ENCODE assay signal across 8 cellular contexts in the genomic region with DNA sequence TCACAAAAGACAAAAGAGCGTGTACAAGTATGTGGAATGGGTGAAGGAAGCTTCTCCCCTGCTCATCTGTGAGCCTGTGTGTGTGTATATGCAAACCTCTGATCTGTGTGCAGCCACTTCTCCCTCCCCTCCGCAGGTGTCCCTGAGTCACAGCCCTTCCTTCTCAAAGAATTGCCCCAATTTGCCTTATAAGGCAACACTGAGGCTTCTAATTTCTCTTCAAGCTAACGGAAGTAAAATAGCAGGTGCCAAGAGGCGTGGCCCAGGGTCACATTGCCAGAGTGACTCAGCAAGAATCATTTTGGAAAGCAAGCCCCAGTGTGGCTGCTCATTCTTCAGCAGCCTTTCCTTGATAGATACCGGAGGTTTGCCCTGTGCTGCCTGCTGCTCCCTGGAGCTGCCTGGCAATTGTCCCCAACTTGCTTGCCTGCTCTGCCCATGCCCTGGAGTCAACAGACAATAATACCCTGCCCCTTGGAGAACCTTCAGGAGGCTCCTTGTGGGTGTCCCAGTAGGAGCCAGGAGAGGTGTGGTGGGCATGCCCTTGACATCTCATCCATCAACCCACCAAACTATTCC. TPM values are rescaled to one million over a fixed set of nuclear protein-coding genes. Genes with fewer than 3 reads are reported as not detected.
DNase-seq lines count a peak whose midpoint lies in the region; ATAC-seq and TF ChIP-seq lines count a peak whose summit lies in the region.

No MANE protein-coding gene starts in this region.

- WGBS in smooth muscle cell (ENCODE audit: low lambda C conversion rate) = 77% methylated on average over 5 of the region's 5 CpGs

- H3K4me1 Mint-ChIP-seq in T-cell = peaks cover 33 to 41% (median 36%) of the 10 kb centered on the region in 3 donors

- POLR2A ChIA-PET in T-cell (lab: Charles Lee) = interaction anchor here (0.6 to 1.1 kb wide), 3 partner anchors 78 to 174 kb away, joined by 3 read pairs; a partner anchor contains a TSS

- H3K27me3 Mint-ChIP-seq in T-cell = no peaks in the 10 kb centered on the region

- in situ Hi-C loops in GM13976 (cut with MboI; ENCODE audit: low sequenced_read_pairs, unreplicated experiment) = loop anchor here (25.0 kb wide), 1 partner anchor 171 kb away; a partner anchor contains a TSS

- H3K4me1 ChIP-seq in ascending aorta (peaks cover 3 to 12% of the 10 kb centered on the region in 2 donors), smooth muscle cell (ENCODE audit: low read depth) (no peaks in the 10 kb centered on the region)

- H3K27me3 ChIP-seq in ascending aorta (no peaks in the 10 kb centered on the region), smooth muscle cell (ENCODE audit: low read depth) (no peaks in the 10 kb centered on the region)

- no peaks in the 10 kb centered on the region for H3K79me2 ChIP-seq in smooth muscle cell (ENCODE audit: low read depth)

- DNase-seq in GM13976 (ENCODE audit: low spot score) (peak; percentile 73), MV-4-11 (lab: John Stamatoyannopoulos, UW) (peak; percentile 98), T-cell (peak; percentile 68 to 87 (median 82)), ascending aorta (ENCODE audit: low spot score in 2 of 2) (peak; percentile 50 to 90), kidney glomerular epithelial cell (lab: John Stamatoyannopoulos, UW) (peak; percentile 30), smooth muscle cell (lab: John Stamatoyannopoulos, UW; ENCODE audit: unreplicated experiment) (no peak)
- DNase-seq in stimulated activated CD8-positive, alpha-beta memory T cell treated with anti-CD3 and anti-CD28 coated beads, Interleukin-15, amount 100 ng/mL, for 24 hours (ENCODE audit: low read depth) = peak; percentile 37

- H3K27ac Mint-ChIP-seq in T-cell = peak overlapping the region; percentile 94 to 95

- H3K4me3 Mint-ChIP-seq in T-cell = peak overlapping the region in 2 of 3 donors; percentile 11 to 63

- H3K4me2 ChIP-seq in smooth muscle cell = no peak overlapping the region

- no peak overlapping the region for H2AFZ ChIP-seq in smooth muscle cell (ENCODE audit: low read depth)

- H3K36me3 ChIP-seq in ascending aorta (no peaks in the 10 kb centered on the region), smooth muscle cell (ENCODE audit: low read depth) (no peaks in the 10 kb centered on the region)

- TF ChIP-seq CTCF in GM13976 (IDR thresholded peaks at IDR 0.05; ENCODE audit: borderline replicate concordance, control extremely low read depth, extremely low read depth, insufficient read depth, missing control alignments) = no peak
- TF ChIP-seq CTCF in ascending aorta (IDR thresholded peaks at IDR 0.05) = no peak
- no peak for TF ChIP-seq CTCF in smooth muscle cell (IDR thresholded peaks at IDR 0.05; ENCODE audit: borderline replicate concordance, insufficient read depth, poor library complexity, severe bottlenecking)

- no peaks in the 10 kb centered on the region for H3K9me3 ChIP-seq in ascending aorta
- H3K9me3 ChIP-seq in smooth muscle cell (replicated peaks; ENCODE audit: low read depth) = no peaks in the 10 kb centered on the region

- CTCF ChIA-PET in T-cell (lab: Charles Lee) = interaction anchor here (0.5 to 2.4 kb wide), 27 partner anchors 17 to 445 kb away, joined by 3 to 18 read pairs (median 4); a partner anchor contains a TSS

- H3K9me3 Mint-ChIP-seq in T-cell = no peaks in the 10 kb centered on the region

- H3K27ac ChIP-seq in ascending aorta (peak overlapping the region; percentile 35 to 51), smooth muscle cell (ENCODE audit: low read depth) (no peak overlapping the region)

- no peaks in the 10 kb centered on the region for H3F3A ChIP-seq in smooth muscle cell (ENCODE audit: low read depth)

- H3K4me3 ChIP-seq in ascending aorta = no peak overlapping the region
- H3K4me3 ChIP-seq in smooth muscle cell = no peak overlapping the region

- intact Hi-C loops in ascending aorta (cut with DNase I) = loop anchor here (2.0 to 5.0 kb wide), 3 partner anchors 76 to 446 kb away; no protein-coding TSS in a partner anchor

- H3K36me3 Mint-ChIP-seq in T-cell = no peaks in the 10 kb centered on the region

- H3K9ac ChIP-seq in smooth muscle cell (ENCODE audit: low read depth) = no peak overlapping the region

- ATAC-seq in HG02610 (IDR thresholded peaks at IDR 0.05; ENCODE audit: unreplicated experiment) = peak; percentile 94
- peak; percentile 96 to 98 (median 97) for ATAC-seq in T-cell (replicated peaks in 1 of 4)

- no peaks in the 10 kb centered on the region for H4K20me1 ChIP-seq in smooth muscle cell (ENCODE audit: low read depth)

RNA-seq across cellular contexts. Expression of a gene that starts 37.3 kb away (rescaled TPM):
- not detected for total RNA-seq in T-cell
- total RNA-seq in ascending aorta = not detected
- 0.22 TPM in 1 of 2 replicates, not detected in the other for total RNA-seq in smooth muscle cell
- not detected in 2 replicates for polyA plus RNA-seq in smooth muscle cell

RNA-seq across cellular contexts. Expression of a gene that starts 44.2 kb away (rescaled TPM):
- total RNA-seq in T-cell (not detected), ascending aorta (0.75 TPM), smooth muscle cell (not detected in 2 replicates)
- polyA plus RNA-seq in smooth muscle cell = not detected in 2 replicates
